8 cellular contexts compared by ENCODE assay signal in the genomic region with DNA sequence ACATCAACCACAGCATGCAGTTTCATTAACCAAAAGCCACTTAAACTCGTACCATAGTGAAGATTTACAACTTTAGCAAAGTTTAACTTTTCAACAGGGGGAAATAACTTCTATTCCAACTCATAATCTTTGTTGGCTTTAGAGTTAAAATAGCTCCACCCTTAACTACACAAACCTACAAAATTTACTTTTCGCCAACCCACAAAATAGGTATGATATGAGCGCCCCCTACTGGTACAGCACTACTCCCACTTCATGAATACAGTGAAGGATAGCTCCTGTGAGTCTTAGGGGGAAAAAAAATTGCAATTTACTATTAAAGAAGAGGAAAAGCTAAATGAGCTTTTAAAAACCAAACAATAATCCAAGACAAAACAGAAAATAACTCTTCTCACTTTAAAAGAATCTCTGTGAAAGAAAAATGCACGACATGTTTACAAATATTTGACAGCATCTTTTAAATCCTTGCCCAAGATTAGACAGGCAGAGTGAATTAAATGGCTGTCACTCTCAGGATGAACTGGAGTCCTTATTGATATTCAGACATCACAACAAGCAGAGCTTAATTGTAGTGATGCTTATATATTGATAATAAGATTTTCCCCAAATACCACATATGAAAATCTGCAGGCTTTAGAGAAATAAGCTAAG. TPM values are rescaled to one million over a fixed set of nuclear protein-coding genes. Genes with fewer than 3 reads are reported as not detected.
DNase-seq lines count a peak whose midpoint lies in the region; ATAC-seq and TF ChIP-seq lines count a peak whose summit lies in the region.

No MANE protein-coding gene starts in this region.

- TF ChIP-seq CTCF in BJ (IDR thresholded peaks at IDR 0.05; ENCODE audit: insufficient read depth, low read depth, low read length): peak; percentile 86

- no peaks in the 10 kb centered on the region for H3K36me3 Mint-ChIP-seq in natural killer cell treated with Interleukin-12 subunit alpha and Interleukin-12 subunit beta and Interleukin-15 and Interleukin-18, amount 100 ng/mL, for 72 hours

- H3K4me3 ChIP-seq in BJ (ENCODE audit: low read depth, low read length): no peak overlapping the region
- H3K4me3 ChIP-seq in NT2/D1 (ENCODE audit: insufficient read length, low read depth): no peak overlapping the region

- POLR2A ChIA-PET in BJ (lab: Charles Lee): interaction anchor here (0.5 to 1.0 kb wide), 2 partner anchors 350 to 464 kb away, joined by 3 to 4 read pairs; no protein-coding TSS in a partner anchor

- H3K4me1 Mint-ChIP-seq in natural killer cell treated with Interleukin-12 subunit alpha and Interleukin-12 subunit beta and Interleukin-15 and Interleukin-18, amount 100 ng/mL, for 72 hours (ENCODE audit: low read depth in 2 of 2): peaks cover 5 to 10% of the 10 kb centered on the region in 2 donors

- no peaks in the 10 kb centered on the region for H3K4me1 ChIP-seq in NT2/D1 (ENCODE audit: insufficient read depth, insufficient read length)

- H3K9ac ChIP-seq in NT2/D1 (ENCODE audit: insufficient read length, low read depth): no peak overlapping the region

- DNase-seq in BJ (ENCODE audit: low read depth): peak; percentile 21
- DNase-seq in NT2/D1 (ENCODE audit: low read depth, low spot score): peak; percentile 57
- DNase-seq in activated CD8-positive, alpha-beta memory T cell treated with anti-CD3 and anti-CD28 coated beads, Interleukin-2, amount 50 U/mL, for 24 hours (ENCODE audit: extremely low read depth): peak; percentile 42
- DNase-seq in natural killer cell treated with Interleukin-12 subunit alpha and Interleukin-12 subunit beta and Interleukin-15 and Interleukin-18, amount 100 ng/mL, for 72 hours (ENCODE audit: low spot score): peak; percentile 71
- peak; percentile 68 for DNase-seq in stimulated activated naive CD8-positive, alpha-beta T cell treated with anti-CD3 and anti-CD28 coated beads, Interleukin-15, Interleukin-2, amounts not matched to agents 100 U/mL and 50 U/mL, for 24 hours

- CTCF ChIA-PET in BJ (lab: Yijun Ruan, JAX): interaction anchor here (0.6 to 10.6 kb wide), 46 partner anchors 9 to 625 kb away, joined by 3 to 232 read pairs (median 4); a partner anchor contains a TSS

- H3K9me3 Mint-ChIP-seq in natural killer cell treated with Interleukin-12 subunit alpha and Interleukin-12 subunit beta and Interleukin-15 and Interleukin-18, amount 100 ng/mL, for 72 hours: no peaks in the 10 kb centered on the region

- peak; percentile 81 for ATAC-seq in GM18907 (IDR thresholded peaks at IDR 0.05; ENCODE audit: unreplicated experiment)
- ATAC-seq in HG03460 (IDR thresholded peaks at IDR 0.05; ENCODE audit: unreplicated experiment): peak; percentile 70
- ATAC-seq in esophagus mucosa: peak; percentile 77
- no peak for ATAC-seq in natural killer cell treated with Interleukin-12 subunit alpha and Interleukin-12 subunit beta and Interleukin-15 and Interleukin-18, amount 100 ng/mL, for 72 hours
- peak; percentile 63 for ATAC-seq in stimulated activated naive CD8-positive, alpha-beta T cell treated with anti-CD3 and anti-CD28 coated beads, Interleukin-15, Interleukin-2, amounts not matched to agents 100 U/mL and 50 U/mL, for 24 hours

- H3K4me3 Mint-ChIP-seq in natural killer cell treated with Interleukin-12 subunit alpha and Interleukin-12 subunit beta and Interleukin-15 and Interleukin-18, amount 100 ng/mL, for 72 hours: no peak overlapping the region

- peaks cover 1% of the 10 kb centered on the region; the same call in 1 of the 2 replicates for H3K27me3 ChIP-seq in BJ (ENCODE audit: control insufficient read depth, insufficient read depth, low read length)
- H3K27me3 ChIP-seq in NT2/D1 (ENCODE audit: insufficient read depth, insufficient read length): no peaks in the 10 kb centered on the region

- H3K27ac Mint-ChIP-seq in natural killer cell treated with Interleukin-12 subunit alpha and Interleukin-12 subunit beta and Interleukin-15 and Interleukin-18, amount 100 ng/mL, for 72 hours: no peak overlapping the region

- peaks cover 10 to 24% of the 10 kb centered on the region in 2 donors for H3K27me3 Mint-ChIP-seq in natural killer cell treated with Interleukin-12 subunit alpha and Interleukin-12 subunit beta and Interleukin-15 and Interleukin-18, amount 100 ng/mL, for 72 hours

- no peaks in the 10 kb centered on the region for H3K9me3 ChIP-seq in NT2/D1 (ENCODE audit: insufficient read depth, low read length)

- no peaks in the 10 kb centered on the region for H3K36me3 ChIP-seq in BJ (ENCODE audit: control insufficient read depth, insufficient read depth, low read length)
- H3K36me3 ChIP-seq in NT2/D1 (ENCODE audit: insufficient read depth, insufficient read length, low read length): no peaks in the 10 kb centered on the region

RNA-seq across cellular contexts. Expression of a gene that starts 32.2 kb away (rescaled TPM):
- polyA plus RNA-seq in BJ (2011; rRNA removed): 0.25 and 0.33 TPM in 2 replicates
- 0.15 and 0.28 TPM in 2 replicates for polyA minus RNA-seq in BJ (2011; rRNA and poly(A)+ RNA removed)
- not detected for total RNA-seq in esophagus mucosa
- total RNA-seq in natural killer cell treated with Interleukin-12 subunit alpha and Interleukin-12 subunit beta and Interleukin-15 and Interleukin-18, amount 100 ng/mL, for 72 hours: not detected

Comparison
In these comparisons a context has a peak if more than half of its experiments do, and no peak if none do; other contexts are left out.
1. DNase-seq: peak in every context shown above with its lines; median percentile 71 in natural killer cell treated with Interleukin-12 subunit alpha and Interleukin-12 subunit beta and Interleukin-15 and Interleukin-18, amount 100 ng/mL, for 72 hours; 68 in stimulated activated naive CD8-positive, alpha-beta T cell treated with anti-CD3 and anti-CD28 coated beads, Interleukin-15, Interleukin-2, amounts not matched to agents 100 U/mL and 50 U/mL, for 24 hours; 57 in NT2/D1; 42 in activated CD8-positive, alpha-beta memory T cell treated with anti-CD3 and anti-CD28 coated beads, Interleukin-2, amount 50 U/mL, for 24 hours; 21 in BJ.
2. ATAC-seq: peak in GM18907 (single experiment), HG03460 (single experiment), esophagus mucosa (single experiment) and stimulated activated naive CD8-positive, alpha-beta T cell treated with anti-CD3 and anti-CD28 coated beads, Interleukin-15, Interleukin-2, amounts not matched to agents 100 U/mL and 50 U/mL, for 24 hours (single experiment); none in natural killer cell treated with Interleukin-12 subunit alpha and Interleukin-12 subunit beta and Interleukin-15 and Interleukin-18, amount 100 ng/mL, for 72 hours (0 of 2).